ENCODE assay signal across 11 cellular contexts in genomic region chr5:165844571-165844970, GRCh38.
"Had no signal": no experiment of that assay in that cellular context is flagged by ENCODE, and none has a peak within 500 bp of the region (broad histone marks: within the 10 kb centered on the region; RNA-seq: fewer than 3 reads in every experiment).

No MANE protein-coding gene starts in this region.

- H3K9ac ChIP-seq: GM23248 had no signal

- FAIRE-seq: H1, H54 had no signal

- H3K36me3 ChIP-seq: HAP-1 had no signal

- ATAC-seq: GM23338, HCT116 had no signal

- H3K27ac ChIP-seq: GM23248 had no signal

- H3K9me3 ChIP-seq: HAP-1 had no signal

- DNase-seq: GM23248, GOT3, H7, H9, HCEC 1CT, HFFc6 had no signal

- H3K4me3 ChIP-seq: GM23248, GM23338, HAP-1 had no signal

- H3K4me1 ChIP-seq: HAP-1 had no signal
